11 cellular contexts compared by ENCODE assay signal in genomic region chr2:112031473-112031872, GRCh38. TPM values are rescaled to one million over a fixed set of nuclear protein-coding genes. Genes with fewer than 3 reads are reported as not detected.
A peak's percentile ranks its signal among the peaks of the same experiment; 100 is the strongest.
DNase-seq lines count a peak whose midpoint lies in the region; ATAC-seq, FAIRE-seq and TF ChIP-seq lines count a peak whose summit lies in the region.
"Had no signal": no experiment of that assay in that cellular context is flagged by ENCODE, and none has a peak within 500 bp of the region (broad histone marks: within the 10 kb centered on the region; RNA-seq: fewer than 3 reads in every experiment).

No MANE protein-coding gene starts in this region.

- no peak overlapping the region for H3K27ac ChIP-seq in keratinocyte (ENCODE audit: control insufficient read depth, insufficient read depth, low read length)

- peak overlapping the region; percentile 89 for H3K4me2 ChIP-seq in keratinocyte (ENCODE audit: control insufficient read depth, extremely low read depth, insufficient read depth, low read depth, low read length)

- no peak for ATAC-seq in T-helper 17 cell

- H3K79me2 ChIP-seq in keratinocyte (ENCODE audit: control insufficient read depth, insufficient read depth, low read length), result no peaks in the 10 kb centered on the region

- intact Hi-C loops in posterior cingulate gyrus (cut with DNase I), result no loop called here

- H3K27ac Mint-ChIP-seq in T-helper 17 cell, result no peak overlapping the region
- H3K27ac Mint-ChIP-seq: activated B cell treated with CpG ODN at 0.5 μM for 24 hours had no signal

- peaks cover 2% of the 10 kb centered on the region for H4K20me1 ChIP-seq in keratinocyte (ENCODE audit: control insufficient read depth, extremely low read depth, insufficient read depth, low read length)

- no peak overlapping the region for H3K4me3 Mint-ChIP-seq in T-helper 17 cell
- H3K4me3 Mint-ChIP-seq: activated B cell treated with CpG ODN at 0.5 μM for 24 hours had no signal

- FAIRE-seq in keratinocyte (lab: Jason Lieb, UNC), result no peak
- FAIRE-seq: astrocyte had no signal

- no peaks in the 10 kb centered on the region for H3K27me3 ChIP-seq in keratinocyte (ENCODE audit: control insufficient read depth, extremely low read depth, insufficient read depth, low read length)

- no peaks in the 10 kb centered on the region for H3K4me1 Mint-ChIP-seq in T-helper 17 cell
- H3K4me1 Mint-ChIP-seq: activated B cell treated with CpG ODN at 0.5 μM for 24 hours had no signal

- H2AFZ ChIP-seq in keratinocyte (ENCODE audit: control insufficient read depth, low read length), result no peak overlapping the region

- DNase-seq in NCI-H69 (lab: John Stamatoyannopoulos, UW) (peak; percentile 38), cerebellar cortex (ENCODE audit: low spot score) (peak; percentile 16), keratinocyte (ENCODE audit: low read depth, low spot score) (no peak), stromal cell of bone marrow (ENCODE audit: low read depth) (peak; percentile 5), T-helper 17 cell (no peak), midbrain (lab: John Stamatoyannopoulos, UW) (no peak), posterior cingulate gyrus (no peak)
- no peak for DNase-seq in activated naive CD4-positive, alpha-beta T cell (lab: John Stamatoyannopoulos, UW)
- DNase-seq: activated B cell treated with CpG ODN at 0.5 μM for 24 hours, NCI-H2107 had no signal

- no peak overlapping the region for H3K4me3 ChIP-seq in keratinocyte (ENCODE audit: control insufficient read depth in 2 of 3, extremely low read depth in 1 of 3, insufficient read depth in 2 of 3, low read depth in 1 of 3, low read length in 3 of 3)

- no peaks in the 10 kb centered on the region for H3K9me1 ChIP-seq in keratinocyte (ENCODE audit: control insufficient read depth, extremely low read depth, insufficient read depth, low read length)

- no peak overlapping the region for H3K9ac ChIP-seq in keratinocyte (ENCODE audit: control insufficient read depth, extremely low read depth, insufficient read depth, low read length)

- dilution Hi-C loops in keratinocyte (cut with MboI; ENCODE audit: extremely low pct_ligation_motif_present, low sequenced_read_pairs), result no loop called here

- TF ChIP-seq CTCF in keratinocyte (optimal IDR thresholded peaks at IDR 0.05 in 1 of 3, IDR thresholded peaks at IDR 0.05 in 1 of 3, conservative IDR thresholded peaks at IDR 0.05 in 1 of 3; ENCODE audit: extremely low read depth in 1 of 3, insufficient read depth in 2 of 3, low read length in 3 of 3), result no peak

- no peaks in the 10 kb centered on the region for H3K36me3 ChIP-seq in keratinocyte (ENCODE audit: control insufficient read depth in 2 of 2, extremely low read depth in 1 of 2, insufficient read depth in 2 of 2, low read length in 2 of 2)

- H3K27me3 Mint-ChIP-seq in T-helper 17 cell, result peaks cover 9% of the 10 kb centered on the region

- H3K9me3 ChIP-seq in keratinocyte (ENCODE audit: control insufficient read depth, low read depth, low read length) (no peaks in the 10 kb centered on the region), T-helper 17 cell (ENCODE audit: control insufficient read depth, low read length, poor library complexity, severe bottlenecking) (peaks cover 3% of the 10 kb centered on the region)

- H3K36me3 Mint-ChIP-seq in T-helper 17 cell (ENCODE audit: low read depth), result no peaks in the 10 kb centered on the region

- peaks cover 28% of the 10 kb centered on the region for H3K4me1 ChIP-seq in keratinocyte (ENCODE audit: control insufficient read depth, extremely low read depth, insufficient read depth, low read length)

RNA-seq across cellular contexts. Expression of gene TMEM87B, which starts 23.6 kb away (rescaled TPM):
- 19.5 to 37.3 TPM (median 21.0 TPM) in 3 replicates for polyA plus RNA-seq in keratinocyte
- 23.8 TPM for polyA plus RNA-seq in keratinocyte (2011; ENCODE audit: low read depth)
- 7.4 and 16.7 TPM in 2 replicates for polyA plus RNA-seq in keratinocyte (2011; cell fraction: cytosol; rRNA removed)
- polyA plus RNA-seq in keratinocyte (2011; cell fraction: nucleus; rRNA removed), result 41.9 and 62.0 TPM in 2 replicates
- polyA plus RNA-seq in keratinocyte (2012; ENCODE audit: low replicate concordance), result 21.2 and 23.3 TPM in 2 replicates
- polyA minus RNA-seq in keratinocyte, result 10.6 to 23.5 TPM (median 13.7 TPM) in 3 replicates
- polyA minus RNA-seq in keratinocyte (2011; cell fraction: cytosol; rRNA and poly(A)+ RNA removed), result 21.3 TPM
- polyA minus RNA-seq in keratinocyte (2011; cell fraction: nucleus; rRNA and poly(A)+ RNA removed), result 57.7 and 90.8 TPM in 2 replicates
- total RNA-seq in T-helper 17 cell, result 10 to 100 TPM; 16.3 to 23.1 TPM

Comparison
In these comparisons a context has a peak if more than half of its experiments do, and no peak if none do; other contexts are left out.
1. DNase-seq: peak in NCI-H69 (single experiment), cerebellar cortex (single experiment) and stromal cell of bone marrow (single experiment); none in keratinocyte (single experiment), T-helper 17 cell (0 of 3), midbrain (single experiment), activated naive CD4-positive, alpha-beta T cell (0 of 4) and posterior cingulate gyrus (0 of 10).